ENCODE assay signal across 16 cellular contexts in the genomic region with DNA sequence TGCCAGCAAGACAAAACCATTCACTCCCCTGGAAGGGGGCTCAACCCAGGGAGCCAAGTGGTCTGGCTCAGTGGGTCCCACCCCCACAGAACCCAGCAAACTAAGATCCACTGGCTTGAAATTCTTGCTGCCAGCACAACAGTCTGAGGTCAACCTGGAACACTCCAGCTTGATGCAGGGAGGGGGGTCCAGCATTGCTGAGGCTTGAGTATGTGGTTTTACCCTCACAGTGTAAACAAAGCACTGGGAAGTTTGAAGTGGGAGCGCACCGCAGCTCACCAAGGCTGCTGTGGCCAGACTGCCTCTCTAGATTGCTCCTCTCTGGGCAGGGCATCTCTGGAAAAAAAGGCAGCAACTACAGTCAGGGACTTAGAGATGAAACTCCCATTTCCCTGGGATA.
"Had no signal": no experiment of that assay in that cellular context is flagged by ENCODE, and none has a peak within 500 bp of the region (broad histone marks: within the 10 kb centered on the region; RNA-seq: fewer than 3 reads in every experiment).

No MANE protein-coding gene starts in this region.

- H3K4me1 ChIP-seq: heart left ventricle, suprapubic skin had no signal

- H3K9me3 ChIP-seq: ovary had no signal

- DNase-seq: activated CD4-positive, alpha-beta T cell treated with anti-CD3 and anti-CD28 coated beads, Interleukin-2, amount 50 U/mL, for 4 hours; activated effector memory CD4-positive, alpha-beta T cell treated with Interleukin-2 at 50 U/mL for 16 hours; activated T-cell treated with anti-CD3 and anti-CD28 coated beads, Interleukin-2, amount 50 U/mL, for 24 hours; amygdala; heart left ventricle; islet precursor cell; nephron progenitor cell; ovary; stimulated activated CD4-positive, alpha-beta T cell treated with anti-CD3 and anti-CD28 coated beads, Interleukin-4, amount 100 ng/mL, for 1 hour; stimulated activated CD8-positive, alpha-beta memory T cell treated with anti-CD3 and anti-CD28 coated beads, Interleukin-4, amount 100 ng/mL, for 48 hours; stimulated activated naive CD8-positive, alpha-beta T cell treated with anti-CD3 and anti-CD28 coated beads, Interleukin-15, Interleukin-2, amounts not matched to agents 100 U/mL and 50 U/mL, for 24 hours; T-helper 2 cell had no signal

- H3K4me3 ChIP-seq: cardiac muscle cell, heart left ventricle, ovary, suprapubic skin had no signal

- H3K27me3 ChIP-seq: cardiac muscle cell, heart left ventricle, ovary, suprapubic skin had no signal

- FAIRE-seq: colon, frontal cortex had no signal

- H3K36me3 ChIP-seq: ovary had no signal
